In the genomic region with DNA sequence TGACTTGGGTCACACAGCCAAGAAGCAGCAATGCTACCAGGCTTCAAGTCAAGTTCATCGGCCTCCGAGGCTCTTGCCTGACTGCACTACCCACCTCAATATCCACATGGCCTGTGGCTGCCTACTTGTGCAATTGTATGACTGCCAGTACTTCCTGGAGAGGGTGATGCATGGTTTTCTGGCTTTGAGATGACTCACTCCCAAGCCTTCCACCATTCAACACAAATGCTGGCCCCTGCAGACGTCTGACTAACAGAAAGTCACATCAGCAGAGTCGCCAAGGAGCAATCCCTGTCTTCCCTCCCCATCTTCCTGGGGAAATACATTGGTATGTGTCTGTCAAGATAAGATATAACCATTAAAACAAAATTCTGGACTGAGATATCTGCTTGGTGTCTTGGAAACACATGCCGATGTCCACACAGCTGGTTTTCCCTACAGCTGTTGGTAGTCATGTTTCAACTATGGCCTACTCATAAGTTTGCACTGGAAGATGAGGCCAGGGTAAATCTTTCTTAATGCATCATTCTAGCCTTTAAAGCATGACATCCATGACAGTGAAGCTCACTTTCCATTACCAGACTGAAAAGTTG, we compare ENCODE assay signal across 8 cellular contexts.
DNase-seq lines count a peak whose midpoint lies in the region; ATAC-seq, FAIRE-seq and TF ChIP-seq lines count a peak whose summit lies in the region.

No MANE protein-coding gene starts in this region.

- peaks cover 20% of the 10 kb centered on the region for H3K4me1 Mint-ChIP-seq in astrocyte (ENCODE audit: low read depth, unreplicated experiment)

- DNase-seq in COLO829 (ENCODE audit: low spot score), result peak; percentile 58
- peak; percentile 95 for DNase-seq in PC-3
- peak; percentile 99 for DNase-seq in astrocyte (ENCODE audit: low read depth)
- no peak for DNase-seq in mucosa of descending colon
- DNase-seq in NAMALWA (ENCODE audit: low spot score), result no peak
- DNase-seq in HEK293T (ENCODE audit: extremely low spot score), result no peak
- no peak for DNase-seq in testis

- H2AFZ ChIP-seq in PC-3 (ENCODE audit: low read length) (peak overlapping the region; percentile 57; the same call in 1 of the 2 replicates), astrocyte (ENCODE audit: low read depth, low read length) (no peak overlapping the region)

- no peaks in the 10 kb centered on the region for H3K9me2 ChIP-seq in PC-3 (replicated peaks; ENCODE audit: low read length)

- H3K9me3 ChIP-seq in PC-3 (ENCODE audit: low read length), result no peaks in the 10 kb centered on the region
- no peaks in the 10 kb centered on the region for H3K9me3 ChIP-seq in astrocyte (ENCODE audit: insufficient read depth, low read depth, low read length)
- no peaks in the 10 kb centered on the region for H3K9me3 ChIP-seq in mucosa of descending colon
- no peaks in the 10 kb centered on the region for H3K9me3 ChIP-seq in testis

- peak overlapping the region; percentile 86 for H3K27ac Mint-ChIP-seq in astrocyte (ENCODE audit: unreplicated experiment)

- H4K20me1 ChIP-seq in PC-3 (ENCODE audit: low read length) (no peaks in the 10 kb centered on the region), astrocyte (ENCODE audit: insufficient read depth, low read length) (no peaks in the 10 kb centered on the region)

- no peak for TF ChIP-seq POLR2A in testis (IDR thresholded peaks at IDR 0.05)

- no peaks in the 10 kb centered on the region for H3K9me3 Mint-ChIP-seq in astrocyte (ENCODE audit: unreplicated experiment)

- no peaks in the 10 kb centered on the region for H3K27me3 ChIP-seq in PC-3 (ENCODE audit: low read length)
- H3K27me3 ChIP-seq in astrocyte (ENCODE audit: insufficient read depth, low read length), result no peaks in the 10 kb centered on the region
- no peaks in the 10 kb centered on the region for H3K27me3 ChIP-seq in testis

- TF ChIP-seq CTCF in PC-3 (conservative IDR thresholded peaks at IDR 0.05; ENCODE audit: low read depth, low read length), result no peak
- no peak for TF ChIP-seq CTCF in astrocyte (IDR thresholded peaks at IDR 0.05; ENCODE audit: insufficient read depth, low read depth, low read length)
- TF ChIP-seq CTCF in mucosa of descending colon (IDR thresholded peaks at IDR 0.05), result no peak
- no peak for TF ChIP-seq CTCF in testis (IDR thresholded peaks at IDR 0.05)

- H3K9ac ChIP-seq in PC-3 (ENCODE audit: low read length) (no peak overlapping the region), astrocyte (ENCODE audit: low read length) (peak overlapping the region; percentile 2)

- CTCF ChIA-PET in PC-3 (lab: Charles Lee) (no interaction called here), HEK293T (lab: Yijun Ruan, JAX) (interaction anchor here (0.5 kb wide), 1 partner anchor 281 kb away, joined by 3 read pairs; no protein-coding TSS in a partner anchor)

- no peaks in the 10 kb centered on the region for H3K36me3 Mint-ChIP-seq in astrocyte (ENCODE audit: low read depth, unreplicated experiment)

- 70 to 75% methylated on average over 3 to 5 of the region's 5 CpGs for WGBS in testis, 2 donors

- H3K4me2 ChIP-seq in PC-3 (ENCODE audit: low read length), result peak overlapping the region; percentile 38
- H3K4me2 ChIP-seq in astrocyte (ENCODE audit: low read length), result peak overlapping the region; percentile 36

- H3K4me3 Mint-ChIP-seq in astrocyte (ENCODE audit: unreplicated experiment), result no peak overlapping the region

- intact Hi-C loops in PC-3 (cut with micrococcal nuclease) (loop anchor here (2.0 kb wide), 1 partner anchor 278 kb away; no protein-coding TSS in a partner anchor), mucosa of descending colon (cut with DNase I, micrococcal nuclease) (loop anchor here (10.0 kb wide), 1 partner anchor 176 kb away; a partner anchor contains a TSS), testis (cut with DNase I; ENCODE audit: low total_unique reads) (no loop called here)

- ATAC-seq in PC-3 (peak; percentile 97), mucosa of descending colon (peak; percentile 70), GM21825 (IDR thresholded peaks at IDR 0.05; ENCODE audit: unreplicated experiment) (no peak)

- no peak overlapping the region for H3K4me3 ChIP-seq in PC-3 (ENCODE audit: low read length)
- H3K4me3 ChIP-seq in astrocyte (ENCODE audit: insufficient read depth, low read depth, low read length), result no peak overlapping the region
- H3K4me3 ChIP-seq in mucosa of descending colon, result no peak overlapping the region
- H3K4me3 ChIP-seq in testis, result no peak overlapping the region

- no peaks in the 10 kb centered on the region for H3K79me2 ChIP-seq in PC-3 (ENCODE audit: low read length)
- H3K79me2 ChIP-seq in astrocyte (ENCODE audit: insufficient read depth, low read length), result no peaks in the 10 kb centered on the region

- H3K36me3 ChIP-seq in PC-3 (ENCODE audit: low read depth, low read length) (no peaks in the 10 kb centered on the region; the same call in 1 of the 2 replicates), astrocyte (ENCODE audit: insufficient read depth, low read length) (no peaks in the 10 kb centered on the region), mucosa of descending colon (ENCODE audit: low read depth) (no peaks in the 10 kb centered on the region), testis (ENCODE audit: low read depth, missing control alignments) (no peaks in the 10 kb centered on the region)

- no TSS peak for BruUV-seq in PC-3 (replicated peaks; lab: Mats Ljungman, UMichigan)

- peaks cover 2% of the 10 kb centered on the region for H3K27me3 Mint-ChIP-seq in astrocyte (ENCODE audit: low read depth, unreplicated experiment)

- peaks cover 3% of the 10 kb centered on the region for H3F3A ChIP-seq in PC-3 (ENCODE audit: low read length, unreplicated experiment)

- H3K27ac ChIP-seq in PC-3 (ENCODE audit: low read length), result peak overlapping the region; percentile 65
- peak overlapping the region; percentile 62 for H3K27ac ChIP-seq in astrocyte (ENCODE audit: low read depth, low read length)
- H3K27ac ChIP-seq in testis, result no peak overlapping the region

- POLR2A ChIA-PET in PC-3 (lab: Charles Lee; ENCODE audit: unreplicated experiment), result interaction anchor here (0.6 kb wide), 1 partner anchor 53 kb away, joined by 3 read pairs; no protein-coding TSS in a partner anchor
- POLR2A ChIA-PET in HEK293T (lab: Yijun Ruan, JAX), result no interaction called here

- peaks cover 16% of the 10 kb centered on the region for H3K4me1 ChIP-seq in PC-3 (ENCODE audit: insufficient read depth, low read length)
- H3K4me1 ChIP-seq in astrocyte (ENCODE audit: insufficient read depth, low read length), result peaks cover 26% of the 10 kb centered on the region
- no peaks in the 10 kb centered on the region for H3K4me1 ChIP-seq in mucosa of descending colon (ENCODE audit: low read depth)
- peaks cover 36% of the 10 kb centered on the region for H3K4me1 ChIP-seq in testis

- peak; percentile 99 for FAIRE-seq in astrocyte (lab: Jason Lieb, UNC)

TF ChIP-seq in HEK293T, 16 proteins besides CTCF, POLR2A, EP300 and RAD21:
- no peak for TF ChIP-seq TARDBP (IDR thresholded peaks at IDR 0.05)
- no peak for TF ChIP-seq HDGF (IDR thresholded peaks at IDR 0.05; ENCODE audit: borderline replicate concordance)
- TF ChIP-seq L3MBTL2 (conservative IDR thresholded peaks at IDR 0.05), result no peak
- no peak for TF ChIP-seq BHLHE40 (IDR thresholded peaks at IDR 0.05; ENCODE audit: borderline replicate concordance)
TF ChIP-seq in HEK293T: peak in this region for 0.

Comparison
In these comparisons a context has a peak if more than half of its experiments do, and no peak if none do; other contexts are left out.
1. DNase-seq: peak in COLO829 (single experiment), PC-3 (single experiment) and astrocyte (single experiment); none in mucosa of descending colon (0 of 3), NAMALWA (single experiment), HEK293T (single experiment) and testis (single experiment).
2. H3K27ac ChIP-seq: peak in PC-3 (single experiment) and astrocyte (single experiment); none in testis (0 of 2).